In the genomic region with DNA sequence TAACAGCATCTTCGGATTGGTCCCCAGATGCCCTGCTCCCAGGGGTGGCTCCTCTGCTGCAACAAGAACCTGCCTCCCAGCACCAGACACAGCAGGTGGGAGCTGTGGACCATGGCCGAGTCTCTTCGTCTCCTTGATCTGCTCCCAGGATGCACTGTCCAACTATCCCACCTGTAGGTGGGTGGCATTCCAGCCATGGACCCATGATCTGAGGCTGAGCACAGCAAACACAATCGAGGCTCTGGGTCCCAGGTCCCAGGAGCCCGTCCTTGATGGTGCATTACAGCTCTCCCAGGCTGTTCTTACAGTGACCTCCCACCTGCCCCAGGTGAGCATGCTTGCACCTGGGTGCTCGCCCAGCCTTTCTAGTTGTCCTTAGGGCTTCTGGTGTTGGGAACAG, we compare ENCODE assay signal across 15 cellular contexts. TPM values are rescaled to one million over a fixed set of nuclear protein-coding genes. Genes with fewer than 3 reads are reported as not detected.
DNase-seq lines count a peak whose midpoint lies in the region; ATAC-seq, FAIRE-seq and TF ChIP-seq lines count a peak whose summit lies in the region.
"Had no signal": no experiment of that assay in that cellular context is flagged by ENCODE, and none has a peak within 500 bp of the region (broad histone marks: within the 10 kb centered on the region; RNA-seq: fewer than 3 reads in every experiment).

No MANE protein-coding gene starts in this region.

- H3K23ac ChIP-seq in IMR-90 (ENCODE audit: low read depth, low read length), result no peak overlapping the region

- no CpG with 5 or more reads among the region's 6 CpGs for whole genome bisulfite sequencing in IMR-90 (ENCODE audit: extremely low coverage in 2 of 2, insufficient read length in 1 of 2), 2 experiments

- CTCF ChIA-PET in CD4-positive, alpha-beta T cell (lab: Charles Lee), result no interaction called here
- CTCF ChIA-PET in IMR-90 (lab: Yijun Ruan, JAX), result no interaction called here

- H3K4ac ChIP-seq in IMR-90 (ENCODE audit: low read depth, low read length), result no peak overlapping the region

- in situ Hi-C loops in IMR-90 (cut with MboI; ENCODE audit: low sequenced_read_pairs), result no loop called here

- H3K36me3 Mint-ChIP-seq in CD4-positive, alpha-beta T cell (ENCODE audit: low read depth), result peaks cover 10% of the 10 kb centered on the region
- H3K36me3 Mint-ChIP-seq in astrocyte (ENCODE audit: low read depth, unreplicated experiment), result no peaks in the 10 kb centered on the region
- H3K36me3 Mint-ChIP-seq in natural killer cell treated with Interleukin-12 subunit alpha and Interleukin-12 subunit beta and Interleukin-15 and Interleukin-18, amount 100 ng/mL, for 72 hours, result no peaks in the 10 kb centered on the region

- peaks cover 14 to 27% of the 10 kb centered on the region in 2 experiments; a peak in 3 of 4 replicates for H3K79me1 ChIP-seq in IMR-90 (ENCODE audit: low read depth in 1 of 2, low read length in 2 of 2)

- peaks cover 9% of the 10 kb centered on the region; the same call in 1 of the 2 replicates for H3K4me1 ChIP-seq in IMR-90 (ENCODE audit: control insufficient read depth, insufficient read depth, low read length)
- H3K4me1 ChIP-seq in astrocyte (ENCODE audit: insufficient read depth, low read length), result peaks cover 11% of the 10 kb centered on the region

- H3K27ac Mint-ChIP-seq in CD4-positive, alpha-beta T cell, result peak overlapping the region; percentile 86
- H3K27ac Mint-ChIP-seq in astrocyte (ENCODE audit: unreplicated experiment), result peak overlapping the region; percentile 30
- peak overlapping the region; percentile 83 to 95 for H3K27ac Mint-ChIP-seq in natural killer cell treated with Interleukin-12 subunit alpha and Interleukin-12 subunit beta and Interleukin-15 and Interleukin-18, amount 100 ng/mL, for 72 hours

- no peak overlapping the region for H3K14ac ChIP-seq in IMR-90 (replicated peaks; ENCODE audit: low read depth, low read length)

- dilution Hi-C loops in IMR-90 (cut with HindIII; ENCODE audit: low sequenced_read_pairs, unreplicated experiment), result no loop called here

- no peak overlapping the region for H3K56ac ChIP-seq in IMR-90 (ENCODE audit: extremely low read depth, insufficient read depth, low read length)

- no peak overlapping the region; the same call in 1 of the 2 replicates for H3K4me2 ChIP-seq in IMR-90 (ENCODE audit: low read depth, low read length)
- peak overlapping the region; percentile 88 for H3K4me2 ChIP-seq in astrocyte (ENCODE audit: low read length)

- peaks cover 17% of the 10 kb centered on the region for H3K79me2 ChIP-seq in astrocyte (ENCODE audit: insufficient read depth, low read length)

- H4K91ac ChIP-seq in IMR-90 (ENCODE audit: insufficient read depth, low read depth, low read length), result no peak overlapping the region

- no peak overlapping the region for H2BK5ac ChIP-seq in IMR-90 (ENCODE audit: low read depth, low read length, poor library complexity, severe bottlenecking)

- H2AK5ac ChIP-seq in IMR-90 (ENCODE audit: low read depth, low read length), result no peak overlapping the region

- FAIRE-seq in astrocyte (lab: Jason Lieb, UNC), result no peak
- FAIRE-seq: pancreas had no signal

- no peak for TF ChIP-seq POLR2A in IMR-90 (IDR thresholded peaks at IDR 0.05; ENCODE audit: low read depth, low read length)

- peaks cover 27% of the 10 kb centered on the region for H3K4me1 Mint-ChIP-seq in CD4-positive, alpha-beta T cell (ENCODE audit: low read depth)
- peaks cover 12% of the 10 kb centered on the region for H3K4me1 Mint-ChIP-seq in astrocyte (ENCODE audit: low read depth, unreplicated experiment)
- peaks cover 14 to 17% of the 10 kb centered on the region in 2 donors for H3K4me1 Mint-ChIP-seq in natural killer cell treated with Interleukin-12 subunit alpha and Interleukin-12 subunit beta and Interleukin-15 and Interleukin-18, amount 100 ng/mL, for 72 hours (ENCODE audit: low read depth in 2 of 2)

- H3K4me3 Mint-ChIP-seq in CD4-positive, alpha-beta T cell, result peak overlapping the region; percentile 92
- peak overlapping the region; percentile 87 for H3K4me3 Mint-ChIP-seq in astrocyte (ENCODE audit: unreplicated experiment)
- H3K4me3 Mint-ChIP-seq in natural killer cell treated with Interleukin-12 subunit alpha and Interleukin-12 subunit beta and Interleukin-15 and Interleukin-18, amount 100 ng/mL, for 72 hours, result peak overlapping the region; percentile 91

- H2AFZ ChIP-seq in IMR-90 (replicated peaks; ENCODE audit: low read length, poor library complexity), result no peak overlapping the region
- H2AFZ ChIP-seq in astrocyte (ENCODE audit: low read depth, low read length), result no peak overlapping the region

- intact Hi-C loops in CD4-positive, alpha-beta T cell (cut with DNase I, micrococcal nuclease), result loop anchor here in 1 of 2 experiments (10.0 kb wide), 1 partner anchor 1704 kb away; the partner anchor contains the start of gene ZNF835
- intact Hi-C loops in IMR-90 (cut with micrococcal nuclease), result no loop called here

- H3K18ac ChIP-seq in IMR-90 (ENCODE audit: low read depth, low read length), result no peak overlapping the region

- peak overlapping the region in 1 of 2 experiments; percentile 93; a peak in 1 of 4 replicates for H4K8ac ChIP-seq in IMR-90 (ENCODE audit: low read depth in 2 of 2, low read length in 2 of 2)

- no peak for ATAC-seq in CD4-positive, alpha-beta T cell (ENCODE audit: poor library complexity)
- ATAC-seq in IMR-90 (ENCODE audit: low read depth) (no peak), HG03565 (IDR thresholded peaks at IDR 0.05; ENCODE audit: unreplicated experiment) (no peak)
- no peak for ATAC-seq in natural killer cell treated with Interleukin-12 subunit alpha and Interleukin-12 subunit beta and Interleukin-15 and Interleukin-18, amount 100 ng/mL, for 72 hours
- ATAC-seq: pancreas had no signal

- no peaks in the 10 kb centered on the region for H3K27me3 ChIP-seq in CD4-positive, alpha-beta T cell (ENCODE audit: control insufficient read depth, insufficient read depth, low read length)
- H3K27me3 ChIP-seq in IMR-90 (ENCODE audit: control insufficient read depth, insufficient read depth, low read length) (no peaks in the 10 kb centered on the region), astrocyte (ENCODE audit: insufficient read depth, low read length) (no peaks in the 10 kb centered on the region)
- H3K27me3 ChIP-seq: pancreas had no signal

- POLR2A ChIA-PET in CD4-positive, alpha-beta T cell (lab: Charles Lee), result interaction anchor here (0.9 to 1.0 kb wide), 2 partner anchors 16 to 31 kb away, joined by 3 to 4 read pairs; partner anchors contain the start of gene ZNF497
- POLR2A ChIA-PET in IMR-90 (lab: Charles Lee; ENCODE audit: unreplicated experiment), result no interaction called here

- peak overlapping the region; percentile 55 for H2AK9ac ChIP-seq in IMR-90 (replicated peaks; ENCODE audit: low read depth, low read length, poor library complexity)

- no peak overlapping the region for H2BK20ac ChIP-seq in IMR-90 (ENCODE audit: low read depth, low read length)

- no peaks in the 10 kb centered on the region for H3K36me3 ChIP-seq in IMR-90 (ENCODE audit: control insufficient read depth, insufficient read depth, low read length)
- no peaks in the 10 kb centered on the region for H3K36me3 ChIP-seq in astrocyte (ENCODE audit: insufficient read depth, low read length)
- H3K36me3 ChIP-seq: esophagus muscularis mucosa, pancreas had no signal

- H4K20me1 ChIP-seq in IMR-90 (ENCODE audit: insufficient read depth, low read length) (no peaks in the 10 kb centered on the region), astrocyte (ENCODE audit: insufficient read depth, low read length) (no peaks in the 10 kb centered on the region)

- H3K9me3 Mint-ChIP-seq in CD4-positive, alpha-beta T cell, result no peaks in the 10 kb centered on the region
- no peaks in the 10 kb centered on the region for H3K9me3 Mint-ChIP-seq in astrocyte (ENCODE audit: unreplicated experiment)
- no peaks in the 10 kb centered on the region for H3K9me3 Mint-ChIP-seq in natural killer cell treated with Interleukin-12 subunit alpha and Interleukin-12 subunit beta and Interleukin-15 and Interleukin-18, amount 100 ng/mL, for 72 hours

- no TSS peak for BruUV-seq in IMR-90 (replicated peaks; lab: Mats Ljungman, UMichigan)

- H4K5ac ChIP-seq in IMR-90 (ENCODE audit: low read depth, low read length), result no peak overlapping the region

- H2BK15ac ChIP-seq in IMR-90 (ENCODE audit: low read depth, low read length), result no peak overlapping the region

- H3K27ac ChIP-seq in CD4-positive, alpha-beta T cell (ENCODE audit: low read depth, low read length), result peak overlapping the region; percentile 41
- H3K27ac ChIP-seq in IMR-90 (ENCODE audit: insufficient read depth, low read length) (no peak overlapping the region), astrocyte (ENCODE audit: low read depth, low read length) (no peak overlapping the region)

- no peaks in the 10 kb centered on the region for H3K9me3 ChIP-seq in CD4-positive, alpha-beta T cell (ENCODE audit: control insufficient read depth, low read length)
- H3K9me3 ChIP-seq in IMR-90 (ENCODE audit: control insufficient read depth, insufficient read depth, low read length), result no peaks in the 10 kb centered on the region
- H3K9me3 ChIP-seq in astrocyte (ENCODE audit: insufficient read depth, low read depth, low read length), result no peaks in the 10 kb centered on the region
- H3K9me3 ChIP-seq: esophagus muscularis mucosa, pancreas had no signal

- TF ChIP-seq CTCF in CD4-positive, alpha-beta T cell (IDR thresholded peaks at IDR 0.05), result no peak
- TF ChIP-seq CTCF in IMR-90 (conservative IDR thresholded peaks at IDR 0.05; ENCODE audit: low read depth, low read length), result no peak
- no peak for TF ChIP-seq CTCF in astrocyte (IDR thresholded peaks at IDR 0.05; ENCODE audit: insufficient read depth, low read depth, low read length)

- H3K4me3 ChIP-seq in IMR-90 (ENCODE audit: insufficient read depth, low read depth, low read length), result no peak overlapping the region
- no peak overlapping the region for H3K4me3 ChIP-seq in astrocyte (ENCODE audit: insufficient read depth, low read depth, low read length)

- H3K9ac ChIP-seq in IMR-90 (ENCODE audit: low read depth, low read length) (no peak overlapping the region), astrocyte (ENCODE audit: low read length) (no peak overlapping the region)

- no peak for TF ChIP-seq RAD21 in IMR-90 (IDR thresholded peaks at IDR 0.05; ENCODE audit: low read length)

- no peak overlapping the region for H2BK120ac ChIP-seq in IMR-90 (ENCODE audit: low read depth, low read length)

- H3K27me3 Mint-ChIP-seq in CD4-positive, alpha-beta T cell, result no peaks in the 10 kb centered on the region
- H3K27me3 Mint-ChIP-seq in astrocyte (ENCODE audit: low read depth, unreplicated experiment), result no peaks in the 10 kb centered on the region
- no peaks in the 10 kb centered on the region for H3K27me3 Mint-ChIP-seq in natural killer cell treated with Interleukin-12 subunit alpha and Interleukin-12 subunit beta and Interleukin-15 and Interleukin-18, amount 100 ng/mL, for 72 hours

- no peak for DNase-seq in CD4-positive, alpha-beta T cell
- DNase-seq in IMR-90, result no peak
- DNase-seq in astrocyte (ENCODE audit: low read depth), result no peak
- DNase-seq in natural killer cell treated with Interleukin-12 subunit alpha and Interleukin-12 subunit beta and Interleukin-15 and Interleukin-18, amount 100 ng/mL, for 72 hours (ENCODE audit: low spot score), result no peak
- DNase-seq in HCEC 1CT, result no peak
- DNase-seq in DMS 273 (lab: John Stamatoyannopoulos, UW; ENCODE audit: unreplicated experiment), result no peak
- DNase-seq in hypothalamus (lab: John Stamatoyannopoulos, UW), result no peak
- DNase-seq: activated CD4-positive, alpha-beta T cell treated with anti-CD3 and anti-CD28 coated beads for 4 hours; NCI-H2171; stimulated activated CD4-positive, alpha-beta T cell treated with anti-CD3 and anti-CD28 coated beads, Interleukin-4, amount 100 ng/mL, for 24 hours had no signal

- H3K9me1 ChIP-seq in IMR-90 (ENCODE audit: insufficient read depth, low read length), result peaks cover 16% of the 10 kb centered on the region

RNA-seq across cellular contexts. Expression of gene ZNF837, which starts 1.6 kb away (rescaled TPM):
- 1 to 10 TPM in 1 of 2 experiments, under 1 TPM in 1; 0.71 to 1.0 TPM for total RNA-seq in CD4-positive, alpha-beta T cell
- total RNA-seq in IMR-90 (2012; rRNA removed), result 0.54 and 0.56 TPM in 2 replicates
- polyA plus RNA-seq in IMR-90 (2012; rRNA removed), result 1.2 and 1.9 TPM in 2 replicates
- polyA plus RNA-seq in IMR-90 (2012; cell fraction: cytosol; rRNA removed), result 1.7 and 1.9 TPM in 2 replicates
- 0.97 and 3.2 TPM in 2 replicates for polyA plus RNA-seq in IMR-90 (2012; cell fraction: nucleus; rRNA removed; ENCODE audit: low replicate concordance)
- 2.4 and 2.9 TPM in 2 replicates for total RNA-seq in astrocyte
- under 1 TPM; 0.71 to 0.86 TPM for total RNA-seq in natural killer cell treated with Interleukin-12 subunit alpha and Interleukin-12 subunit beta and Interleukin-15 and Interleukin-18, amount 100 ng/mL, for 72 hours

RNA-seq across cellular contexts. Expression of gene RPS5, which starts 7.8 kb away (rescaled TPM):
- 1,000 to 10,000 TPM; 1,619 to 1,646 TPM for total RNA-seq in CD4-positive, alpha-beta T cell
- total RNA-seq in IMR-90 (2012; rRNA removed) (3,811 and 5,858 TPM in 2 replicates), astrocyte (793 and 891 TPM in 2 replicates)
- 3,265 and 3,617 TPM in 2 replicates for polyA plus RNA-seq in IMR-90 (2012; rRNA removed)
- polyA plus RNA-seq in IMR-90 (2012; cell fraction: cytosol; rRNA removed), result 1,967 and 6,567 TPM in 2 replicates
- polyA plus RNA-seq in IMR-90 (2012; cell fraction: nucleus; rRNA removed; ENCODE audit: low replicate concordance), result 1,256 and 1,694 TPM in 2 replicates
- total RNA-seq in natural killer cell treated with Interleukin-12 subunit alpha and Interleukin-12 subunit beta and Interleukin-15 and Interleukin-18, amount 100 ng/mL, for 72 hours, result 100 to 1,000 TPM; 757 to 786 TPM

RNA-seq across cellular contexts. Expression of gene RNF225, which starts 16.2 kb away (rescaled TPM):
- total RNA-seq in CD4-positive, alpha-beta T cell, result under 1 TPM in 1 of 2 experiments, not detected in 1; 0.55 TPM
- total RNA-seq in IMR-90 (2012; rRNA removed) (not detected in 2 replicates), astrocyte (0.36 and 0.41 TPM in 2 replicates)
- polyA plus RNA-seq in IMR-90 (2012; rRNA removed), result 0.10 TPM in 1 of 2 replicates, not detected in the other
- polyA plus RNA-seq in IMR-90 (2012; cell fraction: cytosol; rRNA removed), result 0.12 TPM in 1 of 2 replicates, not detected in the other
- polyA plus RNA-seq in IMR-90 (2012; cell fraction: nucleus; rRNA removed; ENCODE audit: low replicate concordance), result 0.22 and 1.1 TPM in 2 replicates
- 1 to 10 TPM in 1 of 2 donors, under 1 TPM in 1; 0.59 to 3.2 TPM for total RNA-seq in natural killer cell treated with Interleukin-12 subunit alpha and Interleukin-12 subunit beta and Interleukin-15 and Interleukin-18, amount 100 ng/mL, for 72 hours
- total RNA-seq: Daoy, esophagus muscularis mucosa, pancreas, temporal lobe had no signal
- polyA plus RNA-seq: pancreas had no signal

RNA-seq across cellular contexts. Expression of gene ZNF497, which starts 16.7 kb away (rescaled TPM):
- under 1 TPM; 0.28 to 0.55 TPM for total RNA-seq in CD4-positive, alpha-beta T cell
- total RNA-seq in IMR-90 (2012; rRNA removed) (0.18 and 0.56 TPM in 2 replicates), astrocyte (0.43 and 0.55 TPM in 2 replicates)
- 0.24 and 0.27 TPM in 2 replicates for polyA plus RNA-seq in IMR-90 (2012; rRNA removed)
- 0.25 TPM in 2 replicates for polyA plus RNA-seq in IMR-90 (2012; cell fraction: cytosol; rRNA removed)
- polyA plus RNA-seq in IMR-90 (2012; cell fraction: nucleus; rRNA removed; ENCODE audit: low replicate concordance), result 1.2 and 4.0 TPM in 2 replicates
- 1 to 10 TPM in 1 of 2 donors, under 1 TPM in 1; 0.52 to 1.4 TPM for total RNA-seq in natural killer cell treated with Interleukin-12 subunit alpha and Interleukin-12 subunit beta and Interleukin-15 and Interleukin-18, amount 100 ng/mL, for 72 hours

RNA-seq across cellular contexts. Expression of gene A1BG, which starts 26.0 kb away (rescaled TPM):
- 1 to 10 TPM; 7.6 to 8.4 TPM for total RNA-seq in CD4-positive, alpha-beta T cell
- total RNA-seq in IMR-90 (2012; rRNA removed), result 4.5 and 6.4 TPM in 2 replicates
- 54.5 and 65.7 TPM in 2 replicates for polyA plus RNA-seq in IMR-90 (2012; rRNA removed)
- polyA plus RNA-seq in IMR-90 (2012; cell fraction: cytosol; rRNA removed), result 40.0 and 43.7 TPM in 2 replicates
- 10.3 and 18.0 TPM in 2 replicates for polyA plus RNA-seq in IMR-90 (2012; cell fraction: nucleus; rRNA removed; ENCODE audit: low replicate concordance)
- total RNA-seq in astrocyte, result 32.3 and 35.9 TPM in 2 replicates
- total RNA-seq in natural killer cell treated with Interleukin-12 subunit alpha and Interleukin-12 subunit beta and Interleukin-15 and Interleukin-18, amount 100 ng/mL, for 72 hours, result 1 to 10 TPM; 4.4 to 5.2 TPM

Comparison
In these comparisons a context has a peak if more than half of its experiments do, and no peak if none do; other contexts are left out.
1. H3K27ac Mint-ChIP-seq: peak in every context shown above with its lines; median percentile 89 in natural killer cell treated with Interleukin-12 subunit alpha and Interleukin-12 subunit beta and Interleukin-15 and Interleukin-18, amount 100 ng/mL, for 72 hours; 86 in CD4-positive, alpha-beta T cell; 30 in astrocyte.